ENCODE assay signal across 9 cellular contexts in genomic region chr3:15055019-15055557, GRCh38. TPM values are rescaled to one million over a fixed set of nuclear protein-coding genes. Genes with fewer than 3 reads are reported as not detected.
A peak's percentile ranks its signal among the peaks of the same experiment; 100 is the strongest.
DNase-seq lines count a peak whose midpoint lies in the region; ATAC-seq and TF ChIP-seq lines count a peak whose summit lies in the region.
"Had no signal": no experiment of that assay in that cellular context is flagged by ENCODE, and none has a peak within 500 bp of the region (broad histone marks: within the 10 kb centered on the region; RNA-seq: fewer than 3 reads in every experiment).

No MANE protein-coding gene starts in this region.

- TF ChIP-seq CTCF in SU-DHL-6 (IDR thresholded peaks at IDR 0.05; ENCODE audit: insufficient read depth, low read length, poor library complexity, severe bottlenecking) (no peak), brain microvascular endothelial cell (IDR thresholded peaks at IDR 0.05; ENCODE audit: low read depth, low read length, missing control alignments) (no peak), endothelial cell (IDR thresholded peaks at IDR 0.05; ENCODE audit: unreplicated experiment) (no peak)

- H3K27me3 ChIP-seq in SU-DHL-6 (ENCODE audit: low read length) (no peaks in the 10 kb centered on the region), brain microvascular endothelial cell (replicated peaks) (no peaks in the 10 kb centered on the region)

- H3K36me3 Mint-ChIP-seq in stimulated activated memory B cell treated with anti-CD40 and anti-IgM and Interleukin-4, amounts not matched to agents 10 μg/mL and 1 μg/mL and 100 μg/mL, for 72 hours = peaks cover 79% of the 10 kb centered on the region
- H3K36me3 Mint-ChIP-seq in endothelial cell (ENCODE audit: low read depth, unreplicated experiment) = peaks cover 38% of the 10 kb centered on the region

- H3K36me3 ChIP-seq in SU-DHL-6 (ENCODE audit: low read length) = peaks cover 12% of the 10 kb centered on the region; the same call in 1 of the 2 replicates
- H3K36me3 ChIP-seq in brain microvascular endothelial cell (replicated peaks) = peaks cover 42% of the 10 kb centered on the region

- H3K9me3 Mint-ChIP-seq in stimulated activated memory B cell treated with anti-CD40 and anti-IgM and Interleukin-4, amounts not matched to agents 10 μg/mL and 1 μg/mL and 100 μg/mL, for 72 hours = peaks cover 3% of the 10 kb centered on the region
- H3K9me3 Mint-ChIP-seq in endothelial cell (ENCODE audit: unreplicated experiment) = no peaks in the 10 kb centered on the region
- H3K9me3 Mint-ChIP-seq: nephron had no signal

- no peak overlapping the region for H3K9ac ChIP-seq in SU-DHL-6 (ENCODE audit: low read length)

- H3K4me2 ChIP-seq in SU-DHL-6 (ENCODE audit: low read depth, low read length, poor library complexity, severe bottlenecking) = peak overlapping the region; percentile 29

- in situ Hi-C loops in brain microvascular endothelial cell (cut with HindIII; ENCODE audit: low pct_ligation_motif_present, low sequenced_read_pairs) = no loop called here

- peak overlapping the region; percentile 80 for H3K27ac Mint-ChIP-seq in stimulated activated memory B cell treated with anti-CD40 and anti-IgM and Interleukin-4, amounts not matched to agents 10 μg/mL and 1 μg/mL and 100 μg/mL, for 72 hours
- no peak overlapping the region for H3K27ac Mint-ChIP-seq in endothelial cell (ENCODE audit: unreplicated experiment)
- H3K27ac Mint-ChIP-seq: nephron had no signal

- H4K20me1 ChIP-seq in SU-DHL-6 (ENCODE audit: low read depth, low read length) = peaks cover 5% of the 10 kb centered on the region; the same call in 1 of the 2 replicates

- H3K4me3 Mint-ChIP-seq in stimulated activated memory B cell treated with anti-CD40 and anti-IgM and Interleukin-4, amounts not matched to agents 10 μg/mL and 1 μg/mL and 100 μg/mL, for 72 hours = peak overlapping the region; percentile 40
- no peak overlapping the region for H3K4me3 Mint-ChIP-seq in endothelial cell (ENCODE audit: unreplicated experiment)
- H3K4me3 Mint-ChIP-seq: nephron had no signal

- DNase-seq in stimulated activated naive CD4-positive, alpha-beta T cell treated with Interleukin-2 at 50 U/mL for 16 hours (lab: John Stamatoyannopoulos, UW) = peak; percentile 76
- no peak for DNase-seq in stimulated activated naive CD4-positive, alpha-beta T cell (lab: John Stamatoyannopoulos, UW)
- peak; percentile 9 for DNase-seq in brain microvascular endothelial cell
- DNase-seq in GOT3 (lab: John Stamatoyannopoulos, UW) = no peak
- no peak for DNase-seq in endothelial cell (ENCODE audit: low spot score)
- DNase-seq in SIG-M5 treated with dmso at 0.1 percent for 504 hours (lab: John Stamatoyannopoulos, UW; ENCODE audit: unreplicated experiment) = no peak

- peaks cover 85% of the 10 kb centered on the region for H3K79me2 ChIP-seq in SU-DHL-6 (ENCODE audit: insufficient read depth, low read length)

- H3K27me3 Mint-ChIP-seq in stimulated activated memory B cell treated with anti-CD40 and anti-IgM and Interleukin-4, amounts not matched to agents 10 μg/mL and 1 μg/mL and 100 μg/mL, for 72 hours = no peaks in the 10 kb centered on the region
- H3K27me3 Mint-ChIP-seq in endothelial cell (ENCODE audit: unreplicated experiment) = peaks cover 9% of the 10 kb centered on the region

- ATAC-seq in stimulated activated memory B cell treated with anti-CD40 and anti-IgM and Interleukin-4, amounts not matched to agents 10 μg/mL and 1 μg/mL and 100 μg/mL, for 72 hours = peak; percentile 80

- no peak overlapping the region for H2AFZ ChIP-seq in SU-DHL-6 (ENCODE audit: low read depth, low read length, severe bottlenecking)

- H3F3A ChIP-seq in SU-DHL-6 (ENCODE audit: insufficient read depth) = peaks cover 16% of the 10 kb centered on the region

- no peaks in the 10 kb centered on the region for H3K9me2 ChIP-seq in SU-DHL-6 (replicated peaks; ENCODE audit: insufficient read depth, low read length)

- no peaks in the 10 kb centered on the region for H3K9me3 ChIP-seq in SU-DHL-6 (ENCODE audit: insufficient read depth, low read length)

- peak overlapping the region; percentile 36 for H3K27ac ChIP-seq in SU-DHL-6 (ENCODE audit: low read depth, low read length)
- H3K27ac ChIP-seq in brain microvascular endothelial cell = no peak overlapping the region

- H3K4me1 Mint-ChIP-seq in stimulated activated memory B cell treated with anti-CD40 and anti-IgM and Interleukin-4, amounts not matched to agents 10 μg/mL and 1 μg/mL and 100 μg/mL, for 72 hours = peaks cover 75% of the 10 kb centered on the region
- peaks cover 2% of the 10 kb centered on the region for H3K4me1 Mint-ChIP-seq in endothelial cell (ENCODE audit: unreplicated experiment)
- H3K4me1 Mint-ChIP-seq: nephron had no signal

- H3K4me3 ChIP-seq in SU-DHL-6 (ENCODE audit: insufficient read depth, low read length, poor library complexity, severe bottlenecking) (no peak overlapping the region), brain microvascular endothelial cell (ENCODE audit: low read depth, low read length) (no peak overlapping the region)

RNA-seq across cellular contexts. Expression of gene MRPS25, which starts 10.0 kb away (rescaled TPM):
- 36.4 TPM for total RNA-seq in endothelial cell (ENCODE audit: unreplicated experiment)

RNA-seq across cellular contexts. Expression of gene RBSN, which starts 43.9 kb away (rescaled TPM):
- 25.7 TPM for total RNA-seq in endothelial cell (ENCODE audit: unreplicated experiment)

Comparison
In these comparisons a context has a peak if more than half of its experiments do, and no peak if none do; other contexts are left out.
1. DNase-seq: peak in stimulated activated naive CD4-positive, alpha-beta T cell treated with Interleukin-2 at 50 U/mL for 16 hours (single experiment) and brain microvascular endothelial cell (single experiment); none in stimulated activated naive CD4-positive, alpha-beta T cell (0 of 6), GOT3 (single experiment), endothelial cell (single experiment) and SIG-M5 treated with dmso at 0.1 percent for 504 hours (single experiment).